Comparison of ENCODE assay signal across 32 cellular contexts in the genomic region with DNA sequence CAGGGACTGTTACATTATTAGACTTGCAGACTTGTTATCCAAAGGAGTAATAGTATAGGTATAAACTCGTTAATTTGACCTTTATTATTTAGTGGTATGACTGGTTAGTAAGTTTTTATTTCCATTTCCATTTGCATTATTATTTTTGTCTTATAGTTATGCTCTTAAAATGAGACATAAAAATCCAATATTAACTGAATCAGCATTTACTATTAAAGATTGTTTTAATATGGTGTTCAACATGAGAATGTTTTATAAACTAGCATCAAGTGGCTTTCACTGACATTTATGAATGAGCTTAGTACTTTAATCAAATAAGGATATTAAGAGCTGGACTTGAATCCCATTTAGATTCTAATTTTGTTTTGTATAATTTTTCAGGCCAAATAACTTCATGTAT.
"Had no signal": no experiment of that assay in that cellular context is flagged by ENCODE, and none has a peak within 500 bp of the region (broad histone marks: within the 10 kb centered on the region; RNA-seq: fewer than 3 reads in every experiment).

No MANE protein-coding gene starts in this region.

- H3K36me3 ChIP-seq: neutrophil, spleen, suprapubic skin, tibial artery, transverse colon, upper lobe of right lung, uterus had no signal

- H3K4me1 Mint-ChIP-seq: nephron progenitor cell; neural crest cell; stimulated activated memory B cell treated with anti-CD40 and anti-IgM and Interleukin-4, amounts not matched to agents 10 μg/mL and 1 μg/mL and 100 μg/mL, for 72 hours; stimulated activated naive CD8-positive, alpha-beta T cell treated with anti-CD3 and anti-CD28 coated beads, Interleukin-15, amount 100 ng/mL, for 72 hours had no signal

- H3K4me3 ChIP-seq: psoas muscle, skin epidermis, smooth muscle cell, spleen, suprapubic skin, testis, tibial artery, transverse colon, upper lobe of right lung, uterus had no signal

- H3K9me3 ChIP-seq: neutrophil, psoas muscle, spleen, suprapubic skin, testis, tibial artery, transverse colon, upper lobe of right lung, uterus had no signal

- H3K27me3 Mint-ChIP-seq: natural killer cell treated with Interleukin-12 subunit alpha and Interleukin-12 subunit beta and Interleukin-15 and Interleukin-18, amount 100 ng/mL, for 72 hours; progenitor cell of endocrine pancreas; stimulated activated memory B cell treated with anti-CD40 and anti-IgM and Interleukin-4, amounts not matched to agents 10 μg/mL and 1 μg/mL and 100 μg/mL, for 72 hours; type B pancreatic cell had no signal

- H3K4me1 ChIP-seq: parathyroid adenoma, psoas muscle, spleen, suprapubic skin, testis, upper lobe of right lung, uterus had no signal

- H3K9ac ChIP-seq: parathyroid adenoma had no signal

- H3K9me3 Mint-ChIP-seq: nephron progenitor cell; neural crest cell; stimulated activated memory B cell treated with anti-CD40 and anti-IgM and Interleukin-4, amounts not matched to agents 10 μg/mL and 1 μg/mL and 100 μg/mL, for 72 hours; stimulated activated naive CD8-positive, alpha-beta T cell treated with anti-CD3 and anti-CD28 coated beads, Interleukin-15, amount 100 ng/mL, for 72 hours; type B pancreatic cell had no signal

- ATAC-seq: naive thymus-derived CD8-positive, alpha-beta T cell; natural killer cell treated with Interleukin-12 subunit alpha and Interleukin-12 subunit beta and Interleukin-15 and Interleukin-18, amount 100 ng/mL, for 72 hours; psoas muscle; right cardiac atrium; sciatic nerve; stimulated activated memory B cell treated with anti-CD40 and anti-IgM and Interleukin-4, amounts not matched to agents 10 μg/mL and 1 μg/mL and 100 μg/mL, for 72 hours; stimulated activated naive CD8-positive, alpha-beta T cell treated with anti-CD3 and anti-CD28 coated beads, Interleukin-15, amount 100 ng/mL, for 72 hours; stimulated activated naive CD8-positive, alpha-beta T cell treated with anti-CD3 and anti-CD28 coated beads, Interleukin-15, Interleukin-2, amounts not matched to agents 100 U/mL and 50 U/mL, for 24 hours; upper lobe of right lung had no signal

- H3K27ac ChIP-seq: neutrophil, parathyroid adenoma, psoas muscle, skin epidermis, spleen, suprapubic skin, testis, tibial artery, transverse colon, upper lobe of right lung, uterus had no signal

- H3K4me2 ChIP-seq: smooth muscle cell had no signal

- H3K27me3 ChIP-seq: neutrophil, spleen, suprapubic skin, testis, tibial artery, transverse colon, upper lobe of right lung, uterus had no signal

- DNase-seq: naive thymus-derived CD8-positive, alpha-beta T cell; nephron progenitor cell; nucleus accumbens; posterior cingulate gyrus; psoas muscle; right cardiac atrium; spleen; stimulated activated CD4-positive, alpha-beta T cell treated with anti-CD3 and anti-CD28 coated beads, Interleukin-12 subunit alpha, Interleukin-12 subunit beta, amount 100 ng/mL, for 4 hours; stimulated activated CD4-positive, alpha-beta T cell treated with anti-CD3 and anti-CD28 coated beads, Interleukin-1b, Interleukin-23, amount 100 ng/mL, for 48 hours; stimulated activated CD4-positive, alpha-beta T cell treated with anti-CD3 and anti-CD28 coated beads, Interleukin-4, amount 100 ng/mL, for 1 hour; stimulated activated CD4-positive, alpha-beta T cell treated with anti-CD3 and anti-CD28 coated beads, Interleukin-4, amount 100 ng/mL, for 4 hours; stimulated activated CD8-positive, alpha-beta memory T cell treated with anti-CD3 and anti-CD28 coated beads, Interleukin-4, amount 100 ng/mL, for 48 hours; stimulated activated naive CD4-positive, alpha-beta T cell; stimulated activated naive CD8-positive, alpha-beta T cell treated with anti-CD3 and anti-CD28 coated beads, Interleukin-15, amount 100 ng/mL, for 72 hours; stimulated activated naive CD8-positive, alpha-beta T cell treated with anti-CD3 and anti-CD28 coated beads, Interleukin-15, Interleukin-2, amounts not matched to agents 100 U/mL and 50 U/mL, for 24 hours; substantia nigra; testis; tibial artery; transverse colon; upper lobe of right lung; uterus had no signal

- H3K27ac Mint-ChIP-seq: naive thymus-derived CD8-positive, alpha-beta T cell; natural killer cell treated with Interleukin-12 subunit alpha and Interleukin-12 subunit beta and Interleukin-15 and Interleukin-18, amount 100 ng/mL, for 72 hours; nephron progenitor cell; progenitor cell of endocrine pancreas; stimulated activated memory B cell treated with anti-CD40 and anti-IgM and Interleukin-4, amounts not matched to agents 10 μg/mL and 1 μg/mL and 100 μg/mL, for 72 hours; stimulated activated naive CD8-positive, alpha-beta T cell treated with anti-CD3 and anti-CD28 coated beads, Interleukin-15, amount 100 ng/mL, for 72 hours; type B pancreatic cell had no signal

- H3K36me3 Mint-ChIP-seq: naive thymus-derived CD8-positive, alpha-beta T cell; natural killer cell treated with Interleukin-12 subunit alpha and Interleukin-12 subunit beta and Interleukin-15 and Interleukin-18, amount 100 ng/mL, for 72 hours; stimulated activated memory B cell treated with anti-CD40 and anti-IgM and Interleukin-4, amounts not matched to agents 10 μg/mL and 1 μg/mL and 100 μg/mL, for 72 hours; type B pancreatic cell had no signal

- H3K4me3 Mint-ChIP-seq: naive thymus-derived CD8-positive, alpha-beta T cell; natural killer cell treated with Interleukin-12 subunit alpha and Interleukin-12 subunit beta and Interleukin-15 and Interleukin-18, amount 100 ng/mL, for 72 hours; nephron progenitor cell; neural crest cell; stimulated activated memory B cell treated with anti-CD40 and anti-IgM and Interleukin-4, amounts not matched to agents 10 μg/mL and 1 μg/mL and 100 μg/mL, for 72 hours; stimulated activated naive CD8-positive, alpha-beta T cell treated with anti-CD3 and anti-CD28 coated beads, Interleukin-15, amount 100 ng/mL, for 72 hours; type B pancreatic cell had no signal

- H3K79me2 ChIP-seq: parathyroid adenoma had no signal

- H2AFZ ChIP-seq: parathyroid adenoma had no signal
